Comparison of ENCODE assay signal across 9 cellular contexts in the genomic region with DNA sequence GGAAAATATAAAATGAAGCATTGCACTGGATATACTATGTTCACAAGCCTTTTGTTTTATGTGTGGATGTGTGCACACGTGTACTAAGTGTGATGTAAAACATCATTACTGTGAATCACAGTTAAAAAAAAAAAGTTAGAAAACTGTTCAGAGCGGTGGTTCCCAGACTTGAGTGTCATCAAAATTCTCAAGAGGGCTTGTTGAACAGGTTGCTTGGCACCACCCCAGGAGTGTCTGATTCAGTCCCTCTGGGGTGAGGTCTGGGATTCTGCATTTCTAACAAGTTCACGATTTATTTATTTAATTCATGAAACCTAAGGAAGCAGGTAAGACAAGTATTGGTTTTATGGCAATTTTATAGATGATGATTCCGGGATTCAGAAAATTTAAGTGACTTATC. TPM values are rescaled to one million over a fixed set of nuclear protein-coding genes. Genes with fewer than 3 reads are reported as not detected.
DNase-seq lines count a peak whose midpoint lies in the region; ATAC-seq and TF ChIP-seq lines count a peak whose summit lies in the region.
"Had no signal": no experiment of that assay in that cellular context is flagged by ENCODE, and none has a peak within 500 bp of the region (broad histone marks: within the 10 kb centered on the region; RNA-seq: fewer than 3 reads in every experiment).

No MANE protein-coding gene starts in this region.

- H3K36me3 ChIP-seq in BLaER1 treated with 17β-estradiol and CSF1 and Interleukin-3, amounts not matched to agents 10 nM and 100 nM: peaks cover 0 to 56% (median 42%) of the 10 kb centered on the region in 11 experiments; a peak in 19 of 22 replicates
- H3K36me3 ChIP-seq in GM23338 (ENCODE audit: insufficient read depth) (peaks cover 24% of the 10 kb centered on the region), RWPE2 (ENCODE audit: low read depth) (peaks cover 36% of the 10 kb centered on the region)

- H3K4me1 ChIP-seq in BLaER1 treated with 17β-estradiol and CSF1 and Interleukin-3, amounts not matched to agents 10 nM and 100 nM: peaks cover 26 to 43% (median 34%) of the 10 kb centered on the region in 10 experiments
- H3K4me1 ChIP-seq in GM23338 (ENCODE audit: insufficient read depth) (peaks cover 20% of the 10 kb centered on the region), RWPE2 (ENCODE audit: insufficient read depth, poor library complexity, severe bottlenecking) (peaks cover 26% of the 10 kb centered on the region)

- peak overlapping the region in 9 of 11 experiments; percentile 77 to 98 (median 95); a peak in 11 of 22 replicates for H3K27ac ChIP-seq in BLaER1 treated with 17β-estradiol and CSF1 and Interleukin-3, amounts not matched to agents 10 nM and 100 nM
- H3K27ac ChIP-seq in GM23338 (ENCODE audit: low read depth) (no peak overlapping the region), RWPE2 (ENCODE audit: poor library complexity, severe bottlenecking) (peak overlapping the region; percentile 74)

- DNase-seq in GM23338 (ENCODE audit: low spot score): no peak
- DNase-seq in RWPE2 (ENCODE audit: low spot score): peak; percentile 78
- peak; percentile 58 for DNase-seq in glomerular visceral epithelial cell (ENCODE audit: extremely low spot score)
- DNase-seq in SHP77 treated with DMSO at 0.1 percent for 48 hours (lab: John Stamatoyannopoulos, UW): no peak
- no peak for DNase-seq in CD1c-positive myeloid dendritic cell (ENCODE audit: extremely low spot score)
- no peak for DNase-seq in GM13977 (ENCODE audit: low spot score)
- DNase-seq: midbrain had no signal

- H3K27me3 Mint-ChIP-seq in GM23338 (ENCODE audit: insufficient read depth, low read depth, poor library complexity): peaks cover 5% of the 10 kb centered on the region

- H3K9me2 ChIP-seq in GM23338 (ENCODE audit: insufficient read depth): no peaks in the 10 kb centered on the region

- no peak overlapping the region for H2AFZ ChIP-seq in GM23338

- H3K36me3 Mint-ChIP-seq in GM23338 (ENCODE audit: low read depth): peaks cover 51% of the 10 kb centered on the region

- H3K79me2 ChIP-seq in GM23338 (replicated peaks; ENCODE audit: insufficient read depth): peaks cover 67% of the 10 kb centered on the region

- H3K4me2 ChIP-seq in BLaER1 treated with 17β-estradiol and CSF1 and Interleukin-3, amounts not matched to agents 10 nM and 100 nM: peak overlapping the region in 10 of 11 experiments; percentile 78 to 98 (median 91); a peak in 21 of 22 replicates
- H3K4me2 ChIP-seq in GM23338: peak overlapping the region; percentile 79

- H3K4me3 ChIP-seq in BLaER1 treated with 17β-estradiol and CSF1 and Interleukin-3, amounts not matched to agents 10 nM and 100 nM: peak overlapping the region in 8 of 10 experiments; percentile 77 to 99 (median 84); a peak in 12 of 20 replicates
- H3K4me3 ChIP-seq in GM23338: peak overlapping the region; percentile 98
- H3K4me3 ChIP-seq in RWPE2 (ENCODE audit: severe bottlenecking): no peak overlapping the region

- ATAC-seq in GM23338 (no peak), RWPE2 (ENCODE audit: low read depth) (no peak), HG02938 (IDR thresholded peaks at IDR 0.05; ENCODE audit: unreplicated experiment) (no peak)

- H3K9ac ChIP-seq in BLaER1 treated with 17β-estradiol and CSF1 and Interleukin-3, amounts not matched to agents 10 nM and 100 nM: peak overlapping the region in 9 of 11 experiments; percentile 80 to 98 (median 95); a peak in 17 of 22 replicates

- peak overlapping the region; percentile 83; the same call in 1 of the 2 replicates for H3K27ac Mint-ChIP-seq in GM23338

- in situ Hi-C loops in GM13977 (cut with MboI; ENCODE audit: low pct_unique_long_range_greater_than_20kb, low sequenced_read_pairs, unreplicated experiment): no loop called here

- peaks cover 42% of the 10 kb centered on the region for H3K4me1 Mint-ChIP-seq in GM23338

- peaks cover 2% of the 10 kb centered on the region; the same call in 1 of the 3 replicates for H3K9me3 Mint-ChIP-seq in GM23338

- peaks cover 0 to 15% (median 10%) of the 10 kb centered on the region in 11 experiments; a peak in 11 of 22 replicates for H3K9me3 ChIP-seq in BLaER1 treated with 17β-estradiol and CSF1 and Interleukin-3, amounts not matched to agents 10 nM and 100 nM (replicated peaks in 1 of 11)
- no peaks in the 10 kb centered on the region for H3K9me3 ChIP-seq in RWPE2 (ENCODE audit: severe bottlenecking)

- peaks cover 0 to 38% (median 13%) of the 10 kb centered on the region in 11 experiments; a peak in 11 of 22 replicates for H4K20me1 ChIP-seq in BLaER1 treated with 17β-estradiol and CSF1 and Interleukin-3, amounts not matched to agents 10 nM and 100 nM
- peaks cover 36% of the 10 kb centered on the region for H4K20me1 ChIP-seq in GM23338 (replicated peaks; ENCODE audit: insufficient read depth)

- H3K27me3 ChIP-seq in BLaER1 treated with 17β-estradiol and CSF1 and Interleukin-3, amounts not matched to agents 10 nM and 100 nM: no peaks in the 10 kb centered on the region
- no peaks in the 10 kb centered on the region for H3K27me3 ChIP-seq in GM23338 (ENCODE audit: insufficient read depth)
- H3K27me3 ChIP-seq in RWPE2 (ENCODE audit: insufficient read depth, poor library complexity, severe bottlenecking): no peaks in the 10 kb centered on the region

- H3F3A ChIP-seq in GM23338 (replicated peaks; ENCODE audit: low read depth): 0 out of 2 replicates have a peak, but pooled peaks cover 2% of the 10 kb centered on the region

- H3K4me3 Mint-ChIP-seq in GM23338: peak overlapping the region; percentile 94

- TF ChIP-seq CTCF in GM23338 (conservative IDR thresholded peaks at IDR 0.05; ENCODE audit: low read depth in 2 of 2) (no peak), RWPE2 (IDR thresholded peaks at IDR 0.05; ENCODE audit: poor library complexity, severe bottlenecking) (no peak), GM13977 (IDR thresholded peaks at IDR 0.05; ENCODE audit: extremely low read depth, insufficient read depth, missing control alignments) (no peak)

TF ChIP-seq in GM23338, 12 proteins besides CTCF, POLR2A, EP300 and RAD21:
- TF ChIP-seq EZH2phosphoT487 (IDR thresholded peaks at IDR 0.05; ENCODE audit: unreplicated experiment): no peak
- TF ChIP-seq REST (IDR thresholded peaks at IDR 0.05; ENCODE audit: unreplicated experiment): no peak
- TF ChIP-seq CREB1 (CRISPR knock-in tag; IDR thresholded peaks at IDR 0.05; ENCODE audit: low read depth): no peak
- TF ChIP-seq ZNF114 (CRISPR knock-in tag; IDR thresholded peaks at IDR 0.05): no peak

RNA-seq across cellular contexts. Expression of gene CENPU, which starts 1.8 kb away (rescaled TPM):
- 77.0 and 88.3 TPM in 2 replicates for total RNA-seq in GM23338 (2014; rRNA removed; shearing (Covaris generic))
- 152 and 186 TPM in 2 replicates for polyA plus RNA-seq in GM23338 (2016; fragmentation: Nextera tagmentation; extraction: Ambion mirVana)

Comparison
In these comparisons a context has a peak if more than half of its experiments do, and no peak if none do; other contexts are left out.
1. DNase-seq: peak in RWPE2 (single experiment) and glomerular visceral epithelial cell (single experiment); none in GM23338 (single experiment), SHP77 treated with DMSO at 0.1 percent for 48 hours (single experiment), CD1c-positive myeloid dendritic cell (single experiment) and GM13977 (single experiment).